Comparison of ENCODE assay signal across 8 cellular contexts in the genomic region with DNA sequence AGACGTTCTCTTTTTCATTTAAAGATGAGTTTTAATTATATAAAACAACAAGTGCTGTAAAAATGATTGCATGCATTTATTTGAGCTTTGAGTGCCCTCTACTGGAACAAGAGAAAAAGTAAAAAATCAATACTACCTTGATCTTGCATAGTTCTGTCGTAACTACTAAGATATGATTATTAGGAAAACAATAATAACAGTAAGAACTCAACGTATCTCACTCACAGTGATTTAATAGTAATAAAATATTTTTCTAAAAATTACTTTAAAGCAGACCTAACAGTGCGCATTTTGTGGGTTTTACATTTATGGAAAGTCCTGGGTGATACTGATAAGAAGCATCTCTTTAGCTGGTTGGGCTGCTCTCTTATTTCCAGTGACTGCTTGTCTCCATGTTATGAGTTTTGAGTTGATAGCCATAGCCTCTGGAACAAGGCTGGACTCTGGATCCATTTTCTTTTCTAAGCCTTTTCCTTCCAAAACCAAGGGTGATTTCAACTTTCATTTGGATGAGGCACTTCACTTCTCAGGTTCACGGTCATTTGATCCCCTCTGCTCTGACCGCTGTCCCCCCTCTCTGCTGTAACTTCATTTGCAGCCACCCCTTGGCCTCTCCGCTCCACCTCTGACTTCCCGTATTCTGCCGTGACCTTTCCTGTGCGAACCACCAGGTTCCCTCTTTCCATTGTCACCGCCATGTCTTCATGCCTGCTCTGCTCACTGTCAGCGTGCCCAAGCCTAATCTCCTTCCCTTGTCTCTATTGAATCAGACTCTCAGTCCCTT. TPM values are rescaled to one million over a fixed set of nuclear protein-coding genes. Genes with fewer than 3 reads are reported as not detected.
DNase-seq lines count a peak whose midpoint lies in the region; ATAC-seq, FAIRE-seq and TF ChIP-seq lines count a peak whose summit lies in the region.

No MANE protein-coding gene starts in this region.

- POLR2A ChIA-PET in CD8-positive, alpha-beta memory T cell (lab: Charles Lee), result no interaction called here

- H3K27ac Mint-ChIP-seq in CD8-positive, alpha-beta memory T cell, result no peak overlapping the region

- peaks cover 4 to 5% (median 4%) of the 10 kb centered on the region in 3 donors for H3K4me1 Mint-ChIP-seq in CD8-positive, alpha-beta memory T cell

- H3K79me2 ChIP-seq in trophoblast cell (ENCODE audit: control insufficient read depth, insufficient read depth, low read length, poor library complexity), result no peaks in the 10 kb centered on the region

- no peak overlapping the region for H3K4me3 Mint-ChIP-seq in CD8-positive, alpha-beta memory T cell

- H3K4ac ChIP-seq in trophoblast cell (ENCODE audit: low read depth, low read length), result no peak overlapping the region

- H3K4me2 ChIP-seq in trophoblast cell (ENCODE audit: low read length), result no peak overlapping the region

- peak overlapping the region; percentile 29 for H4K91ac ChIP-seq in trophoblast cell (ENCODE audit: low read depth, low read length)

- H3K9ac ChIP-seq in trophoblast cell (ENCODE audit: low read length), result no peak overlapping the region

- H3K9me3 Mint-ChIP-seq in CD8-positive, alpha-beta memory T cell, result peaks cover 0 to 3% (median 0%) of the 10 kb centered on the region in 5 donors

- H3K79me1 ChIP-seq in trophoblast cell (ENCODE audit: low read length), result peaks cover 17% of the 10 kb centered on the region

- TF ChIP-seq CTCF in cardiac muscle cell (IDR thresholded peaks at IDR 0.05; ENCODE audit: low read depth, low read length), result peak; percentile 34

- H3K4me3 ChIP-seq in cardiac muscle cell (no peak overlapping the region), trophoblast cell (ENCODE audit: low read depth, low read length) (no peak overlapping the region)
- H3K4me3 ChIP-seq in CD8-positive, alpha-beta memory T cell (ENCODE audit: low read length), result no peak overlapping the region

- CTCF ChIA-PET in CD8-positive, alpha-beta memory T cell (lab: Charles Lee), result no interaction called here

- H2AK5ac ChIP-seq in trophoblast cell (ENCODE audit: low read length), result peak overlapping the region; percentile 10

- peak overlapping the region; percentile 39 for H2BK120ac ChIP-seq in trophoblast cell (ENCODE audit: insufficient read depth, low read length, poor library complexity)

- no peaks in the 10 kb centered on the region for H3K36me3 Mint-ChIP-seq in CD8-positive, alpha-beta memory T cell

- no peaks in the 10 kb centered on the region for H3K36me3 ChIP-seq in cardiac muscle cell
- no peaks in the 10 kb centered on the region for H3K36me3 ChIP-seq in trophoblast cell (ENCODE audit: control insufficient read depth in 1 of 2, insufficient read depth in 2 of 2, low read length in 2 of 2)
- no peaks in the 10 kb centered on the region for H3K36me3 ChIP-seq in CD8-positive, alpha-beta memory T cell (ENCODE audit: insufficient read depth, low read length)

- peak overlapping the region; percentile 37 for H4K8ac ChIP-seq in trophoblast cell (ENCODE audit: low read depth, low read length)

- intact Hi-C loops in Right ventricle myocardium superior (cut with DNase I), result no loop called here
- intact Hi-C loops in posterior vena cava (cut with DNase I), result no loop called here

- peak overlapping the region; percentile 2 for H2AFZ ChIP-seq in trophoblast cell (ENCODE audit: insufficient read depth, low read length, poor library complexity)

- FAIRE-seq in HTR-8/SVneo (lab: Jason Lieb, UNC), result peak; percentile 13

- ATAC-seq in Right ventricle myocardium superior (ENCODE audit: poor library complexity), result no peak

- H2BK5ac ChIP-seq in trophoblast cell (ENCODE audit: low read depth, low read length, poor library complexity), result no peak overlapping the region

- H3K27ac ChIP-seq in cardiac muscle cell, result no peak overlapping the region
- H3K27ac ChIP-seq in trophoblast cell (ENCODE audit: low read depth, low read length), result no peak overlapping the region
- no peak overlapping the region for H3K27ac ChIP-seq in CD8-positive, alpha-beta memory T cell (ENCODE audit: low read depth, low read length)

- no peak overlapping the region for H4K12ac ChIP-seq in trophoblast cell (ENCODE audit: low read depth, low read length)

- H3K14ac ChIP-seq in trophoblast cell (ENCODE audit: low read length), result peak overlapping the region; percentile 27

- no peak overlapping the region for H3K23ac ChIP-seq in trophoblast cell (ENCODE audit: low read length)

- H3K4me1 ChIP-seq in cardiac muscle cell (ENCODE audit: low read depth) (no peaks in the 10 kb centered on the region), trophoblast cell (ENCODE audit: control insufficient read depth in 1 of 2, insufficient read depth in 2 of 2, low read length in 2 of 2) (peaks cover 3 to 11% of the 10 kb centered on the region in 2 experiments)
- H3K4me1 ChIP-seq in CD8-positive, alpha-beta memory T cell (ENCODE audit: insufficient read depth, low read length), result no peaks in the 10 kb centered on the region

- no CpG with 5 or more reads among the region's 12 CpGs for WGBS in trophoblast cell (ENCODE audit: extremely low coverage, insufficient coverage, insufficient read length)

- H3K9me3 ChIP-seq in cardiac muscle cell (ENCODE audit: low read depth) (no peaks in the 10 kb centered on the region), trophoblast cell (ENCODE audit: insufficient read depth, low read depth, low read length) (no peaks in the 10 kb centered on the region)
- H3K9me3 ChIP-seq in CD8-positive, alpha-beta memory T cell (ENCODE audit: low read length), result no peaks in the 10 kb centered on the region

- H2BK12ac ChIP-seq in trophoblast cell (ENCODE audit: low read length), result peak overlapping the region; percentile 27

- DNase-seq in cardiac muscle cell (ENCODE audit: low read depth in 1 of 2, low spot score in 1 of 2), result peak in 1 of 2 donors; percentile 22
- DNase-seq in Right ventricle myocardium superior, result no peak
- no peak for DNase-seq in HTR-8/SVneo (ENCODE audit: insufficient read length, low spot score)
- DNase-seq in cerebellar cortex (ENCODE audit: low spot score), result peak; percentile 9
- DNase-seq in trophoblast cell, result peak in 1 of 2 donors; percentile 29
- DNase-seq in posterior vena cava (ENCODE audit: low spot score), result no peak
- DNase-seq in CD8-positive, alpha-beta memory T cell, result no peak
- no peak for DNase-seq in cerebellum (ENCODE audit: low spot score)

- no peaks in the 10 kb centered on the region for H3K27me3 ChIP-seq in cardiac muscle cell
- no peaks in the 10 kb centered on the region for H3K27me3 ChIP-seq in trophoblast cell (ENCODE audit: insufficient read depth, low read length)
- no peaks in the 10 kb centered on the region for H3K27me3 ChIP-seq in CD8-positive, alpha-beta memory T cell (ENCODE audit: insufficient read depth, low read length, poor library complexity, severe bottlenecking)

- H3K27me3 Mint-ChIP-seq in CD8-positive, alpha-beta memory T cell, result peaks cover 3 to 5% of the 10 kb centered on the region in 2 donors

- peak overlapping the region; percentile 25 for H3K18ac ChIP-seq in trophoblast cell (ENCODE audit: low read length)

RNA-seq across cellular contexts. Expression of a gene that starts 29.6 kb away (rescaled TPM):
- total RNA-seq in cardiac muscle cell (3.0 and 5.7 TPM in 2 replicates), Right ventricle myocardium superior (1.9 TPM), posterior vena cava (10 to 100 TPM; 71.2 to 73.0 TPM), cerebellum (3.2 TPM)
- polyA plus RNA-seq in cardiac muscle cell, result 4.8 and 8.2 TPM in 2 replicates
- polyA plus RNA-seq in trophoblast cell (2013), result 33.1 and 34.2 TPM in 2 replicates
- not detected for total RNA-seq in CD8-positive, alpha-beta memory T cell
- not detected for polyA plus RNA-seq in CD8-positive, alpha-beta memory T cell

Comparison
In these comparisons a context has a peak if more than half of its experiments do, and no peak if none do; other contexts are left out.
1. RNA of a gene that starts 29.6 kb away (total RNA-seq): 71.2 to 73.0 TPM in posterior vena cava; 3.0 to 5.7 TPM in cardiac muscle cell, 3.2 TPM in cerebellum (single experiment), 1.9 TPM in Right ventricle myocardium superior (single experiment) and not detected in CD8-positive, alpha-beta memory T cell; every median in the first group is over 10 times any median in the second.